2 cellular contexts compared by ENCODE assay signal in genomic region chr7:40800771-40801170, GRCh38.
TF ChIP-seq lines count a peak whose summit lies in the region.

No MANE protein-coding gene starts in this region.

TF ChIP-seq in SK-N-SH, 30 proteins besides CTCF, POLR2A, EP300 and RAD21 (continued from another document):
- TF ChIP-seq IRF3 (IDR thresholded peaks at IDR 0.05; ENCODE audit: low read depth, low read length): no peak
- no peak for TF ChIP-seq FOXJ3 (CRISPR knock-in tag; IDR thresholded peaks at IDR 0.05)
- no peak for TF ChIP-seq ZBTB33 (IDR thresholded peaks at IDR 0.05; ENCODE audit: borderline replicate concordance, low read depth)
- TF ChIP-seq TAF1 (IDR thresholded peaks at IDR 0.05; ENCODE audit: borderline replicate concordance, low read depth, low read length): no peak
- no peak for TF ChIP-seq RXRA (IDR thresholded peaks at IDR 0.05; ENCODE audit: borderline replicate concordance, low read depth)
- no peak for TF ChIP-seq RCOR1 (IDR thresholded peaks at IDR 0.05; ENCODE audit: low read length)
- no peak for TF ChIP-seq SMC3 (IDR thresholded peaks at IDR 0.05; ENCODE audit: low read depth, low read length)
- TF ChIP-seq JUND (IDR thresholded peaks at IDR 0.05): no peak
- no peak for TF ChIP-seq NFIC (IDR thresholded peaks at IDR 0.05; ENCODE audit: borderline replicate concordance)
- TF ChIP-seq MAX (IDR thresholded peaks at IDR 0.05; ENCODE audit: low read depth): no peak
- no peak for TF ChIP-seq USF1 (IDR thresholded peaks at IDR 0.05; ENCODE audit: borderline replicate concordance, low read depth)
- no peak for TF ChIP-seq TCF12 (IDR thresholded peaks at IDR 0.05)
- no peak for TF ChIP-seq SIN3A (IDR thresholded peaks at IDR 0.05; ENCODE audit: borderline replicate concordance, low read depth, low read length)
- TF ChIP-seq REST (IDR thresholded peaks at IDR 0.05; ENCODE audit: low read depth, low read length): no peak
- no peak for TF ChIP-seq PBX3 (IDR thresholded peaks at IDR 0.05)

TF ChIP-seq in SK-N-SH treated with all-trans-retinoic acid at 6 μM for 48 hours, 23 proteins besides CTCF, POLR2A, EP300 and RAD21 (continued from another document):
- no peak for TF ChIP-seq CREB5 (CRISPR knock-in tag; IDR thresholded peaks at IDR 0.05; ENCODE audit: low read depth)
- no peak for TF ChIP-seq ESRRG (CRISPR knock-in tag; IDR thresholded peaks at IDR 0.05)
- TF ChIP-seq RARB (CRISPR knock-in tag; IDR thresholded peaks at IDR 0.05): no peak
- no peak for TF ChIP-seq ZFP30 (CRISPR knock-in tag; IDR thresholded peaks at IDR 0.05)
- no peak for TF ChIP-seq ISL1 (CRISPR knock-in tag; IDR thresholded peaks at IDR 0.05)
- TF ChIP-seq ZNF8 (CRISPR knock-in tag; IDR thresholded peaks at IDR 0.05): no peak
- TF ChIP-seq CSRNP3 (CRISPR knock-in tag; IDR thresholded peaks at IDR 0.05): no peak
- no peak for TF ChIP-seq TSHZ2 (CRISPR knock-in tag; IDR thresholded peaks at IDR 0.05)
- no peak for TF ChIP-seq ZC3H10 (CRISPR knock-in tag; IDR thresholded peaks at IDR 0.05)
- no peak for TF ChIP-seq CSDC2 (CRISPR knock-in tag; IDR thresholded peaks at IDR 0.05)
